ENCODE assay signal across 21 cellular contexts in genomic region chr5:103648086-103648485, GRCh38.
A peak's percentile ranks its signal among the peaks of the same experiment; 100 is the strongest.
DNase-seq lines count a peak whose midpoint lies in the region; ATAC-seq, FAIRE-seq and TF ChIP-seq lines count a peak whose summit lies in the region.
"Had no signal": no experiment of that assay in that cellular context is flagged by ENCODE, and none has a peak within 500 bp of the region (broad histone marks: within the 10 kb centered on the region; RNA-seq: fewer than 3 reads in every experiment).

No MANE protein-coding gene starts in this region.

- TF ChIP-seq CTCF in GM12864 (IDR thresholded peaks at IDR 0.05; ENCODE audit: low read depth, low read length, missing control alignments) (peak; percentile 18), HFFc6 (IDR thresholded peaks at IDR 0.05) (peak; percentile 33), H1 (IDR thresholded peaks at IDR 0.05; ENCODE audit: control extremely low read depth in 1 of 3, insufficient read depth in 1 of 3, low read depth in 1 of 3, low read length in 3 of 3) (peak in 1 of 3 experiments; percentile 39; a peak in 1 of 4 replicates), nephron progenitor cell (IDR thresholded peaks at IDR 0.05) (peak; percentile 15)

- no peak for TF ChIP-seq EP300 in H1 (IDR thresholded peaks at IDR 0.05; ENCODE audit: borderline replicate concordance in 1 of 2, low read depth in 2 of 2, low read length in 2 of 2)

- no peak for ATAC-seq in activated CD8-positive, alpha-beta T cell treated with anti-CD3 and anti-CD28 coated beads, Interleukin-2, amount 10 ng/mL, durations not matched to agents 7 days and 5 days
- ATAC-seq in GM19467 (IDR thresholded peaks at IDR 0.05; ENCODE audit: unreplicated experiment), result no peak
- ATAC-seq: CD8-positive, alpha-beta T cell; gastrocnemius medialis; naive thymus-derived CD8-positive, alpha-beta T cell; T-cell had no signal

- H2BK12ac ChIP-seq in H1 (ENCODE audit: low read depth, low read length), result no peak overlapping the region

- no peak overlapping the region for H3K4ac ChIP-seq in H1 (replicated peaks; ENCODE audit: insufficient read length, low read depth, low read length)

- 85% methylated on average over 2 of the region's 2 CpGs; no CpG with 5 or more reads in 1 of the 2 experiments for WGBS in H1 (ENCODE audit: extremely low coverage in 1 of 2, insufficient coverage in 1 of 2, insufficient read length in 1 of 2, insufficient replicate concordance in 2 of 2, low coverage in 1 of 2, low lambda C conversion rate in 2 of 2, missing lambda C conversion rate in 1 of 2), 2 experiments

- H3K4me3 ChIP-seq in GM12864 (ENCODE audit: low read depth, low read length) (no peak overlapping the region), H1 (ENCODE audit: extremely low read depth in 1 of 4, insufficient read depth in 2 of 4, low read depth in 3 of 4, low read length in 4 of 4) (no peak overlapping the region)
- H3K4me3 ChIP-seq: gastrocnemius medialis, MG63, skin epidermis had no signal

- H2AFZ ChIP-seq in H1 (ENCODE audit: low read length), result no peak overlapping the region

- no peak overlapping the region for H2BK20ac ChIP-seq in H1 (ENCODE audit: low read length)

- H2BK5ac ChIP-seq in H1 (ENCODE audit: low read depth, low read length), result no peak overlapping the region

- no peaks in the 10 kb centered on the region for H3K79me1 ChIP-seq in H1 (ENCODE audit: low read depth, low read length)

- no peak overlapping the region for H3K14ac ChIP-seq in H1 (ENCODE audit: insufficient read length)

- no peak overlapping the region for H2BK120ac ChIP-seq in H1 (replicated peaks; ENCODE audit: low read depth, low read length)

- no peak overlapping the region for H4K91ac ChIP-seq in H1 (replicated peaks; ENCODE audit: insufficient read length, low read length)

- TF ChIP-seq POLR2A in H1 (IDR thresholded peaks at IDR 0.05; ENCODE audit: control extremely low read depth in 1 of 2, low read depth in 2 of 2, low read length in 2 of 2), result no peak

- H3K36me3 ChIP-seq in H1 (ENCODE audit: control insufficient read depth in 2 of 4, insufficient read depth in 4 of 4, low read length in 3 of 4), result no peaks in the 10 kb centered on the region
- H3K36me3 ChIP-seq: gastrocnemius medialis, MG63 had no signal

- H4K5ac ChIP-seq in H1 (ENCODE audit: insufficient read length, low read depth, low read length), result peak overlapping the region; percentile 82

- H4K8ac ChIP-seq in H1 (ENCODE audit: extremely low read depth, insufficient read depth, low read length), result no peak overlapping the region

- FAIRE-seq in H1 (lab: Jason Lieb, UNC), result no peak

- H3K9ac ChIP-seq in H1 (replicated peaks in 1 of 4; ENCODE audit: extremely low read depth in 1 of 4, low read depth in 3 of 4, low read length in 3 of 4), result no peak overlapping the region

- H3K27me3 ChIP-seq in H1 (replicated peaks in 1 of 4; ENCODE audit: control insufficient read depth in 3 of 4, extremely low read depth in 1 of 4, insufficient read depth in 3 of 4, low read length in 3 of 4), result no peaks in the 10 kb centered on the region
- H3K27me3 ChIP-seq: gastrocnemius medialis, MG63 had no signal

- peaks cover 0 to 25% (median 5%) of the 10 kb centered on the region in 4 experiments; a peak in 5 of 7 replicates for H3K4me1 ChIP-seq in H1 (replicated peaks in 1 of 4; ENCODE audit: control insufficient read depth in 3 of 4, insufficient read depth in 4 of 4, low read length in 3 of 4)
- H3K4me1 ChIP-seq: gastrocnemius medialis had no signal

- H3K27ac ChIP-seq in H1 (ENCODE audit: low read depth, low read length), result no peak overlapping the region
- H3K27ac ChIP-seq: gastrocnemius medialis, HL-60, skin epidermis had no signal

- POLR2A ChIA-PET in H1 (lab: Charles Lee; ENCODE audit: partially characterized antibody), result no interaction called here
- POLR2A ChIA-PET in activated CD8-positive, alpha-beta T cell treated with anti-CD3 and anti-CD28 coated beads, Interleukin-2, amount 10 ng/mL, durations not matched to agents 7 days and 5 days (lab: Charles Lee), result no interaction called here

- H3K27me3 Mint-ChIP-seq in HFFc6 (ENCODE audit: insufficient read depth) (peaks cover 1% of the 10 kb centered on the region), nephron progenitor cell (ENCODE audit: low read depth, poor library complexity) (no peaks in the 10 kb centered on the region)
- no peaks in the 10 kb centered on the region for H3K27me3 Mint-ChIP-seq in activated CD8-positive, alpha-beta T cell treated with anti-CD3 and anti-CD28 coated beads, Interleukin-2, amount 10 ng/mL, durations not matched to agents 7 days and 5 days (ENCODE audit: low read depth)
- H3K27me3 Mint-ChIP-seq: brain; dendritic cell treated with granulocyte-macrophage colony-stimulating factor and Interleukin-4, amounts not matched to agents 40 ng/mL and 50 ng/mL, for 4 days; IgD-negative memory B cell; T-cell had no signal

- no peaks in the 10 kb centered on the region for H3K79me2 ChIP-seq in H1 (ENCODE audit: control insufficient read depth in 1 of 2, insufficient read depth in 2 of 2, low read length in 2 of 2)

- no peaks in the 10 kb centered on the region for H3K36me3 Mint-ChIP-seq in HFFc6 (ENCODE audit: low read depth)
- no peaks in the 10 kb centered on the region for H3K36me3 Mint-ChIP-seq in nephron progenitor cell (ENCODE audit: low read depth)
- H3K36me3 Mint-ChIP-seq in activated CD8-positive, alpha-beta T cell treated with anti-CD3 and anti-CD28 coated beads, Interleukin-2, amount 10 ng/mL, durations not matched to agents 7 days and 5 days (ENCODE audit: low read depth), result no peaks in the 10 kb centered on the region
- H3K36me3 Mint-ChIP-seq: brain; CD8-positive, alpha-beta T cell; IgD-negative memory B cell; naive thymus-derived CD8-positive, alpha-beta T cell; T-cell had no signal

- CTCF ChIA-PET in H1 (lab: Charles Lee; ENCODE audit: partially characterized antibody), result interaction anchor here (0.6 to 1.7 kb wide), 8 partner anchors 8 to 67 kb away, joined by 3 to 8 read pairs (median 3); no protein-coding TSS in a partner anchor
- CTCF ChIA-PET in activated CD8-positive, alpha-beta T cell treated with anti-CD3 and anti-CD28 coated beads, Interleukin-2, amount 10 ng/mL, durations not matched to agents 7 days and 5 days (lab: Charles Lee), result no interaction called here

- DNase-seq in GM12864 (ENCODE audit: low read depth), result no peak
- DNase-seq in HFFc6, result no peak
- DNase-seq in H1 (ENCODE audit: low read depth in 1 of 2, low spot score in 2 of 2), result no peak
- DNase-seq in nephron progenitor cell, result no peak
- DNase-seq in activated CD8-positive, alpha-beta T cell treated with anti-CD3 and anti-CD28 coated beads, Interleukin-2, amount 10 ng/mL, durations not matched to agents 7 days and 5 days, result no peak
- DNase-seq in DMS79 (lab: John Stamatoyannopoulos, UW), result no peak
- DNase-seq: activated CD4-positive, alpha-beta T cell treated with anti-CD3 and anti-CD28 coated beads for 48 hours; CD8-positive, alpha-beta T cell; DMS153; gastrocnemius medialis; MG63; naive thymus-derived CD8-positive, alpha-beta T cell; SHP77 treated with DMSO at 0.1 percent for 48 hours; stimulated activated naive CD4-positive, alpha-beta T cell; T-cell had no signal

- TF ChIP-seq RAD21 in H1 (IDR thresholded peaks at IDR 0.05 in 1 of 2, conservative IDR thresholded peaks at IDR 0.05 in 1 of 2; ENCODE audit: low read depth in 2 of 2, low read length in 2 of 2), result peak in 1 of 2 experiments; percentile 16; a peak in 1 of 4 replicates

- no peaks in the 10 kb centered on the region for H4K20me1 ChIP-seq in H1 (replicated peaks in 1 of 2; ENCODE audit: control insufficient read depth in 1 of 2, insufficient read depth in 2 of 2, low read length in 2 of 2)

- no peak overlapping the region for H2BK15ac ChIP-seq in H1 (ENCODE audit: low read length)

- H3K4me1 Mint-ChIP-seq in HFFc6 (ENCODE audit: low read depth), result no peaks in the 10 kb centered on the region
- peaks cover 16% of the 10 kb centered on the region for H3K4me1 Mint-ChIP-seq in nephron progenitor cell
- no peaks in the 10 kb centered on the region for H3K4me1 Mint-ChIP-seq in activated CD8-positive, alpha-beta T cell treated with anti-CD3 and anti-CD28 coated beads, Interleukin-2, amount 10 ng/mL, durations not matched to agents 7 days and 5 days (ENCODE audit: low read depth)
- H3K4me1 Mint-ChIP-seq: brain; IgD-negative memory B cell; naive thymus-derived CD8-positive, alpha-beta T cell; T-cell had no signal

- no peak overlapping the region for H2AK5ac ChIP-seq in H1 (ENCODE audit: low read depth, low read length)

- no peaks in the 10 kb centered on the region for H3K9me3 Mint-ChIP-seq in HFFc6
- no peaks in the 10 kb centered on the region for H3K9me3 Mint-ChIP-seq in nephron progenitor cell
- H3K9me3 Mint-ChIP-seq in activated CD8-positive, alpha-beta T cell treated with anti-CD3 and anti-CD28 coated beads, Interleukin-2, amount 10 ng/mL, durations not matched to agents 7 days and 5 days (ENCODE audit: insufficient read depth), result no peaks in the 10 kb centered on the region
- H3K9me3 Mint-ChIP-seq: brain; CD8-positive, alpha-beta T cell had no signal

- no peaks in the 10 kb centered on the region for H3K9me3 ChIP-seq in H1 (ENCODE audit: insufficient read depth in 2 of 2, low read depth in 1 of 2, low read length in 1 of 2)
- H3K9me3 ChIP-seq: gastrocnemius medialis, MG63 had no signal

- H3K23me2 ChIP-seq in H1 (ENCODE audit: low read depth, low read length), result no peaks in the 10 kb centered on the region; the same call in 1 of the 2 replicates

- no peak overlapping the region for H3K27ac Mint-ChIP-seq in HFFc6
- H3K27ac Mint-ChIP-seq in nephron progenitor cell, result no peak overlapping the region
- H3K27ac Mint-ChIP-seq in activated CD8-positive, alpha-beta T cell treated with anti-CD3 and anti-CD28 coated beads, Interleukin-2, amount 10 ng/mL, durations not matched to agents 7 days and 5 days, result no peak overlapping the region
- H3K27ac Mint-ChIP-seq: brain; CD8-positive, alpha-beta T cell; dendritic cell treated with granulocyte-macrophage colony-stimulating factor and Interleukin-4, amounts not matched to agents 40 ng/mL and 50 ng/mL, for 4 days; IgD-negative memory B cell; naive thymus-derived CD8-positive, alpha-beta T cell; T-cell had no signal

- no peak overlapping the region for H3K56ac ChIP-seq in H1 (replicated peaks; ENCODE audit: insufficient read length, low read depth, low read length)

- no peak overlapping the region for H3K4me2 ChIP-seq in H1 (ENCODE audit: insufficient read depth in 1 of 2, low read depth in 2 of 2, low read length in 2 of 2)

- H3K23ac ChIP-seq in H1 (ENCODE audit: insufficient read length), result no peak overlapping the region

- no peak overlapping the region; the same call in 1 of the 2 replicates for H3K18ac ChIP-seq in H1 (ENCODE audit: extremely low read depth, low read length)

- no peak overlapping the region for H3K4me3 Mint-ChIP-seq in HFFc6
- no peak overlapping the region for H3K4me3 Mint-ChIP-seq in nephron progenitor cell
- no peak overlapping the region for H3K4me3 Mint-ChIP-seq in activated CD8-positive, alpha-beta T cell treated with anti-CD3 and anti-CD28 coated beads, Interleukin-2, amount 10 ng/mL, durations not matched to agents 7 days and 5 days
- H3K4me3 Mint-ChIP-seq: brain; CD8-positive, alpha-beta T cell; dendritic cell treated with granulocyte-macrophage colony-stimulating factor and Interleukin-4, amounts not matched to agents 40 ng/mL and 50 ng/mL, for 4 days; IgD-negative memory B cell; naive thymus-derived CD8-positive, alpha-beta T cell; T-cell had no signal

TF ChIP-seq in H1, 55 proteins besides CTCF, POLR2A, EP300 and RAD21 (continues in another document):
- TF ChIP-seq JUN (IDR thresholded peaks at IDR 0.05; ENCODE audit: low read depth, low read length), result no peak
- TF ChIP-seq MAFK (IDR thresholded peaks at IDR 0.05; ENCODE audit: low read depth, low read length), result no peak
